7 cellular contexts compared by ENCODE assay signal in the genomic region with DNA sequence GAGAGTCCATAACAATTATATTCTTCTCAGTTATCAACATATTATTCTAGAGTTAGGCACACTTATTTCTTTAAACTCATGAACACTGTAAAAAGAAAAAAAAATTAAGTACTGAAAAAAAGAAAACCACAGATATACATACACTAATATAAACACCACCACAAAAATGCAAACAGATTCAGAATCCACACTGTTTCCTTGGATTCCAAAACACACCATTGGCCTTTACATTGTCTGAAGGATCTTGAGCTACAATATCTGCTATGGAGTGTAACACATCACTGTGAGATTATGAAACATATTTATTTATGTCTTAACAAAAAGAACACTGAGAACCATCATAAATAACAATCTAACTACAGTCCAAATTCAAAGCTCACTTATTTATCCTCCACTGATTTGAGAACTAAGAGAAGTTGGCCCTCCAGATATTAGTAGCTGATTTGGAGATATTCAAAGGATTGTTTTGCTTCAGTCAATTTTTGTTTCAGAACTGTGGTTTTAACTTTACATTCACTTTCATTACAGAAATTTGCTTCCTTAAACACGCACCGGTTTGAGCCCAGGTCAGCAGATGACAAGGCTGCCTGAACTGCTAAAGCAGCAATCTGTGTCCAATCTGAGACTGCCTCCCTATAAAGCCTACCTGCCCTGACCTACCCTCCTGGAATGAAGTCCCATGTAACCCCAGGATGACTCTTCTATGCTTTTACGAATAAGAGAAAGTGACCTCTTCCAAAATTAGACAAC. TPM values are rescaled to one million over a fixed set of nuclear protein-coding genes. Genes with fewer than 3 reads are reported as not detected.
DNase-seq lines count a peak whose midpoint lies in the region; ATAC-seq, FAIRE-seq and TF ChIP-seq lines count a peak whose summit lies in the region.

No MANE protein-coding gene starts in this region.

- DNase-seq in GM19240 (ENCODE audit: insufficient read length, low spot score) (peak; percentile 29), keratinocyte (ENCODE audit: low read depth, low spot score) (no peak), activated gamma-delta T cell (lab: John Stamatoyannopoulos, UW) (no peak), AML-193 (lab: John Stamatoyannopoulos, UW) (no peak), NCI-H1105 (lab: John Stamatoyannopoulos, UW) (no peak)

- H3K9me3 ChIP-seq in keratinocyte (ENCODE audit: control insufficient read depth, low read depth, low read length) = no peaks in the 10 kb centered on the region

- no peaks in the 10 kb centered on the region for H3K36me3 ChIP-seq in keratinocyte (ENCODE audit: control insufficient read depth in 2 of 2, extremely low read depth in 1 of 2, insufficient read depth in 2 of 2, low read length in 2 of 2)

- H3K4me3 ChIP-seq in keratinocyte (ENCODE audit: control insufficient read depth in 2 of 3, extremely low read depth in 1 of 3, insufficient read depth in 2 of 3, low read depth in 1 of 3, low read length in 3 of 3) = peak overlapping the region in 2 of 3 experiments; percentile 75 to 77

- H3K4me1 ChIP-seq in keratinocyte (ENCODE audit: control insufficient read depth, extremely low read depth, insufficient read depth, low read length) = peaks cover 19% of the 10 kb centered on the region

- H3K9me1 ChIP-seq in keratinocyte (ENCODE audit: control insufficient read depth, extremely low read depth, insufficient read depth, low read length) = no peaks in the 10 kb centered on the region

- H3K27ac ChIP-seq in VCaP = peak overlapping the region; percentile 99
- H3K27ac ChIP-seq in keratinocyte (ENCODE audit: control insufficient read depth, insufficient read depth, low read length) = peak overlapping the region; percentile 1

- no peak overlapping the region for H2AFZ ChIP-seq in keratinocyte (ENCODE audit: control insufficient read depth, low read length)

- peak overlapping the region; percentile 79 for H3K9ac ChIP-seq in keratinocyte (ENCODE audit: control insufficient read depth, extremely low read depth, insufficient read depth, low read length)

- H3K79me2 ChIP-seq in keratinocyte (ENCODE audit: control insufficient read depth, insufficient read depth, low read length) = peaks cover 21% of the 10 kb centered on the region

- H3K27me3 ChIP-seq in keratinocyte (ENCODE audit: control insufficient read depth, extremely low read depth, insufficient read depth, low read length) = no peaks in the 10 kb centered on the region

- FAIRE-seq in keratinocyte (lab: Jason Lieb, UNC) = peak; percentile 92

- no peak for TF ChIP-seq CTCF in VCaP (conservative IDR thresholded peaks at IDR 0.05)
- TF ChIP-seq CTCF in keratinocyte (optimal IDR thresholded peaks at IDR 0.05 in 1 of 3, IDR thresholded peaks at IDR 0.05 in 1 of 3, conservative IDR thresholded peaks at IDR 0.05 in 1 of 3; ENCODE audit: extremely low read depth in 1 of 3, insufficient read depth in 2 of 3, low read length in 3 of 3) = no peak

- dilution Hi-C loops in keratinocyte (cut with MboI; ENCODE audit: extremely low pct_ligation_motif_present, low sequenced_read_pairs) = no loop called here

- ATAC-seq in HG02938 (IDR thresholded peaks at IDR 0.05; ENCODE audit: unreplicated experiment) = peak; percentile 84

- H4K20me1 ChIP-seq in keratinocyte (ENCODE audit: control insufficient read depth, extremely low read depth, insufficient read depth, low read length) = no peaks in the 10 kb centered on the region

- H3K4me2 ChIP-seq in keratinocyte (ENCODE audit: control insufficient read depth, extremely low read depth, insufficient read depth, low read depth, low read length) = peak overlapping the region; percentile 79

RNA-seq across cellular contexts. Expression of gene CDK1, which starts 47.0 kb away (rescaled TPM):
- polyA plus RNA-seq in keratinocyte = 5.2 to 43.8 TPM (median 19.2 TPM) in 3 replicates
- not detected for polyA plus RNA-seq in keratinocyte (2011; ENCODE audit: low read depth)
- 3.8 and 9.7 TPM in 2 replicates for polyA plus RNA-seq in keratinocyte (2011; cell fraction: cytosol; rRNA removed)
- 5.2 and 7.4 TPM in 2 replicates for polyA plus RNA-seq in keratinocyte (2011; cell fraction: nucleus; rRNA removed)
- 0.49 and 20.9 TPM in 2 replicates for polyA plus RNA-seq in keratinocyte (2012; ENCODE audit: low replicate concordance)
- polyA minus RNA-seq in keratinocyte = 0.89 to 8.6 TPM (median 2.2 TPM) in 3 replicates
- 6.3 TPM for polyA minus RNA-seq in keratinocyte (2011; cell fraction: cytosol; rRNA and poly(A)+ RNA removed)
- polyA minus RNA-seq in keratinocyte (2011; cell fraction: nucleus; rRNA and poly(A)+ RNA removed) = 1.3 and 1.6 TPM in 2 replicates
